1 cellular context compared by ENCODE assay signal in genomic region chr17:40618754-40619625, GRCh38.
TF ChIP-seq lines count a peak whose summit lies in the region.

No MANE protein-coding gene starts in this region.

TF ChIP-seq in HepG2, 621 proteins besides CTCF, POLR2A, EP300 and RAD21 (continued from another document and continues in another):
- TF ChIP-seq ZNF556 (CRISPR knock-in tag; IDR thresholded peaks at IDR 0.05; ENCODE audit: borderline replicate concordance) (no peak), ZNF75D (CRISPR knock-in tag; IDR thresholded peaks at IDR 0.05; ENCODE audit: borderline replicate concordance) (no peak), NFYC (CRISPR knock-in tag; IDR thresholded peaks at IDR 0.05) (no peak), SATB2 (CRISPR knock-in tag; IDR thresholded peaks at IDR 0.05) (no peak), PBX2 (CRISPR knock-in tag; IDR thresholded peaks at IDR 0.05) (no peak), ZNF709 (CRISPR knock-in tag; IDR thresholded peaks at IDR 0.05) (no peak), SMYD3 (CRISPR knock-in tag; IDR thresholded peaks at IDR 0.05) (no peak), SPEN (CRISPR knock-in tag; IDR thresholded peaks at IDR 0.05; ENCODE audit: low read depth) (no peak), CENPBD1 (CRISPR knock-in tag; IDR thresholded peaks at IDR 0.05; ENCODE audit: borderline replicate concordance, low read depth) (no peak), ZNF296 (CRISPR knock-in tag; conservative IDR thresholded peaks at IDR 0.05) (no peak), CEBPB (IDR thresholded peaks at IDR 0.05; ENCODE audit: borderline replicate concordance, low read depth, low read length) (no peak), ZNF143 (CRISPR knock-in tag; IDR thresholded peaks at IDR 0.05) (no peak), TEAD3 (CRISPR knock-in tag; optimal IDR thresholded peaks at IDR 0.05; ENCODE audit: borderline replicate concordance) (peak; percentile 45), RARA (CRISPR knock-in tag; IDR thresholded peaks at IDR 0.05) (no peak; the same call in 1 of the 2 replicates), ZNF263 (CRISPR knock-in tag; IDR thresholded peaks at IDR 0.05) (no peak), ZMYM3 (CRISPR knock-in tag; IDR thresholded peaks at IDR 0.05) (peak; percentile 55; the same call in 1 of the 2 replicates), ZNF503 (CRISPR knock-in tag; IDR thresholded peaks at IDR 0.05) (0 out of 2 replicates have a peak, but pooled peaks have one; percentile 0), TFE3 (CRISPR knock-in tag; IDR thresholded peaks at IDR 0.05) (no peak), ZNF331 (CRISPR knock-in tag; IDR thresholded peaks at IDR 0.05) (no peak), TRIM24 (CRISPR knock-in tag; IDR thresholded peaks at IDR 0.05) (no peak), FOXP1 (IDR thresholded peaks at IDR 0.05) (no peak), FOXP1 (CRISPR knock-in tag; IDR thresholded peaks at IDR 0.05) (no peak; the same call in 1 of the 2 replicates), STAT5B (CRISPR knock-in tag; IDR thresholded peaks at IDR 0.05) (no peak), KDM4B (CRISPR knock-in tag; IDR thresholded peaks at IDR 0.05) (no peak), ZNF552 (CRISPR knock-in tag; IDR thresholded peaks at IDR 0.05; ENCODE audit: borderline replicate concordance) (no peak), ATF1 (CRISPR knock-in tag; IDR thresholded peaks at IDR 0.05) (no peak), GTF2F1 (IDR thresholded peaks at IDR 0.05; ENCODE audit: low read length) (no peak), ZNF644 (CRISPR knock-in tag; IDR thresholded peaks at IDR 0.05; ENCODE audit: low read depth) (no peak; the same call in 1 of the 2 replicates), ZBTB14 (CRISPR knock-in tag; IDR thresholded peaks at IDR 0.05) (no peak), HNF1B (CRISPR knock-in tag; IDR thresholded peaks at IDR 0.05) (no peak; the same call in 1 of the 2 replicates), HOXD1 (CRISPR knock-in tag; IDR thresholded peaks at IDR 0.05) (no peak), HDAC1 (CRISPR knock-in tag; IDR thresholded peaks at IDR 0.05) (peak; percentile 19; the same call in 1 of the 2 replicates), MIER3 (CRISPR knock-in tag; IDR thresholded peaks at IDR 0.05; ENCODE audit: borderline replicate concordance) (0 out of 2 replicates have a peak, but pooled peaks have one; percentile 19), ZNF841 (CRISPR knock-in tag; IDR thresholded peaks at IDR 0.05; ENCODE audit: borderline replicate concordance) (no peak; the same call in 1 of the 2 replicates), ELF3 (CRISPR knock-in tag; IDR thresholded peaks at IDR 0.05) (peak; percentile 75), SMARCC2 (IDR thresholded peaks at IDR 0.05) (no peak), ZNF646 (CRISPR knock-in tag; IDR thresholded peaks at IDR 0.05) (no peak), FLYWCH1 (CRISPR knock-in tag; IDR thresholded peaks at IDR 0.05) (no peak), MIXL1 (CRISPR knock-in tag; IDR thresholded peaks at IDR 0.05) (peak; percentile 60; the same call in 1 of the 2 replicates), ZNF256 (CRISPR knock-in tag; conservative IDR thresholded peaks at IDR 0.05) (no peak), MTF2 (CRISPR knock-in tag; IDR thresholded peaks at IDR 0.05; ENCODE audit: borderline replicate concordance) (no peak), ATRX (CRISPR knock-in tag; IDR thresholded peaks at IDR 0.05; ENCODE audit: borderline replicate concordance) (no peak), KLF15 (CRISPR knock-in tag; IDR thresholded peaks at IDR 0.05; ENCODE audit: borderline replicate concordance) (no peak), SP5 (CRISPR knock-in tag; IDR thresholded peaks at IDR 0.05; ENCODE audit: borderline replicate concordance, low read depth) (0 out of 2 replicates have a peak, but pooled peaks have one; percentile 44), PRDM10 (CRISPR knock-in tag; IDR thresholded peaks at IDR 0.05; ENCODE audit: low read depth) (no peak), ZNF746 (CRISPR knock-in tag; IDR thresholded peaks at IDR 0.05) (no peak), ZNF543 (CRISPR knock-in tag; IDR thresholded peaks at IDR 0.05) (no peak), FOXA3 (CRISPR knock-in tag; IDR thresholded peaks at IDR 0.05) (no peak), BCL6 (CRISPR knock-in tag; IDR thresholded peaks at IDR 0.05) (no peak), RFX1 (IDR thresholded peaks at IDR 0.05) (no peak)
